In genomic region chr2:138267902-138268254, GRCh38 we compare ENCODE assay signal across 1 cellular context.
A peak's percentile ranks its signal among the peaks of the same experiment; 100 is the strongest.
TF ChIP-seq lines count a peak whose summit lies in the region.

No MANE protein-coding gene starts in this region.

TF ChIP-seq in GM12878, 131 proteins besides CTCF, POLR2A, EP300 and RAD21 (continued from another document):
- TF ChIP-seq E2F4 (IDR thresholded peaks at IDR 0.05; ENCODE audit: low read depth, low read length): no peak
- TF ChIP-seq POLR2AphosphoS2 (IDR thresholded peaks at IDR 0.05; ENCODE audit: low read depth, low read length): no peak
- TF ChIP-seq ZBTB11 (CRISPR knock-in tag; IDR thresholded peaks at IDR 0.05): no peak
- TF ChIP-seq CREB1 (IDR thresholded peaks at IDR 0.05; ENCODE audit: low read depth): no peak
- no peak; the same call in 1 of the 2 replicates for TF ChIP-seq BMI1 (IDR thresholded peaks at IDR 0.05; ENCODE audit: borderline replicate concordance)
- TF ChIP-seq IKZF2 (IDR thresholded peaks at IDR 0.05): peak; percentile 58 to 70; a peak in 3 of 4 replicates
- TF ChIP-seq IRF4 (IDR thresholded peaks at IDR 0.05; ENCODE audit: low read depth, low read length): no peak
- no peak for TF ChIP-seq ZZZ3 (IDR thresholded peaks at IDR 0.05; ENCODE audit: control insufficient read depth, insufficient read length, low read depth)
- no peak for TF ChIP-seq JUNB (IDR thresholded peaks at IDR 0.05)
- peak; percentile 88 for TF ChIP-seq MEF2B (IDR thresholded peaks at IDR 0.05; ENCODE audit: partially characterized antibody, poor library complexity, severe bottlenecking)
- peak; percentile 87 for TF ChIP-seq MTA2 (IDR thresholded peaks at IDR 0.05; ENCODE audit: low read depth)
- TF ChIP-seq MEF2A (IDR thresholded peaks at IDR 0.05; ENCODE audit: insufficient read depth, low read depth, low read length): no peak
- TF ChIP-seq HDGF (IDR thresholded peaks at IDR 0.05): no peak
- TF ChIP-seq CBFB (IDR thresholded peaks at IDR 0.05; ENCODE audit: low read depth): no peak
- TF ChIP-seq, protein P1, sequence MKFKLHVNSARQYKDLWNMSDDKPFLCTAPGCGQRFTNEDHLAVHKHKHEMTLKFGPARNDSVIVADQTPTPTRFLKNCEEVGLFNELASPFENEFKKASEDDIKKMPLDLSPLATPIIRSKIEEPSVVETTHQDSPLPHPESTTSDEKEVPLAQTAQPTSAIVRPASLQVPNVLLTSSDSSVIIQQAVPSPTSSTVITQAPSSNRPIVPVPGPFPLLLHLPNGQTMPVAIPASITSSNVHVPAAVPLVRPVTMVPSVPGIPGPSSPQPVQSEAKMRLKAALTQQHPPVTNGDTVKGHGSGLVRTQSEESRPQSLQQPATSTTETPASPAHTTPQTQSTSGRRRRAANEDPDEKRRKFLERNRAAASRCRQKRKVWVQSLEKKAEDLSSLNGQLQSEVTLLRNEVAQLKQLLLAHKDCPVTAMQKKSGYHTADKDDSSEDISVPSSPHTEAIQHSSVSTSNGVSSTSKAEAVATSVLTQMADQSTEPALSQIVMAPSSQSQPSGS (IDR thresholded peaks at IDR 0.05; ENCODE audit: low read length): peak; percentile 46; the same call in 1 of the 2 replicates
- no peak for TF ChIP-seq ASH2L (IDR thresholded peaks at IDR 0.05; ENCODE audit: borderline replicate concordance, low read depth)
- no peak for TF ChIP-seq RBBP5 (conservative IDR thresholded peaks at IDR 0.05)
- no peak for TF ChIP-seq SIN3A (IDR thresholded peaks at IDR 0.05; ENCODE audit: low read depth, low read length)
- TF ChIP-seq RCOR1 (conservative IDR thresholded peaks at IDR 0.05; ENCODE audit: low read depth, low read length): 0 out of 2 replicates have a peak, but pooled peaks have one; percentile 18
- no peak for TF ChIP-seq LARP7 (IDR thresholded peaks at IDR 0.05)
- no peak for TF ChIP-seq RAD51 (IDR thresholded peaks at IDR 0.05)
- TF ChIP-seq EED (IDR thresholded peaks at IDR 0.05; ENCODE audit: low read depth): no peak
- TF ChIP-seq RB1 (IDR thresholded peaks at IDR 0.05; ENCODE audit: borderline replicate concordance): no peak
- TF ChIP-seq, protein P2, sequence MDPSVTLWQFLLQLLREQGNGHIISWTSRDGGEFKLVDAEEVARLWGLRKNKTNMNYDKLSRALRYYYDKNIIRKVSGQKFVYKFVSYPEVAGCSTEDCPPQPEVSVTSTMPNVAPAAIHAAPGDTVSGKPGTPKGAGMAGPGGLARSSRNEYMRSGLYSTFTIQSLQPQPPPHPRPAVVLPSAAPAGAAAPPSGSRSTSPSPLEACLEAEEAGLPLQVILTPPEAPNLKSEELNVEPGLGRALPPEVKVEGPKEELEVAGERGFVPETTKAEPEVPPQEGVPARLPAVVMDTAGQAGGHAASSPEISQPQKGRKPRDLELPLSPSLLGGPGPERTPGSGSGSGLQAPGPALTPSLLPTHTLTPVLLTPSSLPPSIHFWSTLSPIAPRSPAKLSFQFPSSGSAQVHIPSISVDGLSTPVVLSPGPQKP (IDR thresholded peaks at IDR 0.05; ENCODE audit: low read depth, low read length): no peak
- TF ChIP-seq, protein P3, sequence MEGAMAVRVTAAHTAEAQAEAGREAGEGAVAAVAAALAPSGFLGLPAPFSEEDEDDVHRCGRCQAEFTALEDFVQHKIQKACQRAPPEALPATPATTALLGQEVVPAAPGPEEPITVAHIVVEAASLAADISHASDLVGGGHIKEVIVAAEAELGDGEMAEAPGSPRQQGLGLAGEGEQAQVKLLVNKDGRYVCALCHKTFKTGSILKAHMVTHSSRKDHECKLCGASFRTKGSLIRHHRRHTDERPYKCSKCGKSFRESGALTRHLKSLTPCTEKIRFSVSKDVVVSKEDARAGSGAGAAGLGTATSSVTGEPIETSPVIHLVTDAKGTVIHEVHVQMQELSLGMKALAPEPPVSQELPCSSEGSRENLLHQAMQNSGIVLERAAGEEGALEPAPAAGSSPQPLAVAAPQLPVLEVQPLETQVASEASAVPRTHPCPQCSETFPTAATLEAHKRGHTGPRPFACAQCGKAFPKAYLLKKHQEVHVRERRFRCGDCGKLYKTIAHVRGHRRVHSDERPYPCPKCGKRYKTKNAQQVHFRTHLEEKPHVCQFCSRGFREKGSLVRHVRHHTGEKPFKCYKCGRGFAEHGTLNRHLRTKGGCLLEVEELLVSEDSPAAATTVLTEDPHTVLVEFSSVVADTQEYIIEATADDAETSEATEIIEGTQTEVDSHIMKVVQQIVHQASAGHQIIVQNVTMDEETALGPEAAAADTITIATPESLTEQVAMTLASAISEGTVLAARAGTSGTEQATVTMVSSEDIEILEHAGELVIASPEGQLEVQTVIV (IDR thresholded peaks at IDR 0.05; ENCODE audit: borderline replicate concordance, partially characterized antibody): no peak
- no peak for TF ChIP-seq SMARCA5 (IDR thresholded peaks at IDR 0.05)
- peak; percentile 6; the same call in 1 of the 2 replicates for TF ChIP-seq MXI1 (IDR thresholded peaks at IDR 0.05; ENCODE audit: low read depth, low read length)
- TF ChIP-seq ESRRA (IDR thresholded peaks at IDR 0.05; ENCODE audit: low read length): no peak
- peak; percentile 43 for TF ChIP-seq IKZF1 (conservative IDR thresholded peaks at IDR 0.05)
- no peak for TF ChIP-seq ZBTB33 (IDR thresholded peaks at IDR 0.05)
- peak; percentile 55; the same call in 1 of the 2 replicates for TF ChIP-seq RELB (IDR thresholded peaks at IDR 0.05; ENCODE audit: low read depth)
- TF ChIP-seq SUPT20H (IDR thresholded peaks at IDR 0.05; ENCODE audit: borderline replicate concordance, control insufficient read depth, low read depth, low read length): no peak
- TF ChIP-seq EZH2 (IDR thresholded peaks at IDR 0.05; ENCODE audit: borderline replicate concordance, control insufficient read depth, low read depth, low read length): no peak
- TF ChIP-seq TBL1XR1 (IDR thresholded peaks at IDR 0.05; ENCODE audit: low read depth, low read length): no peak
- TF ChIP-seq CUX1 (IDR thresholded peaks at IDR 0.05; ENCODE audit: insufficient replicate concordance, low read depth, low read length): no peak
- TF ChIP-seq PML (IDR thresholded peaks at IDR 0.05; ENCODE audit: low read length): no peak
- no peak for TF ChIP-seq NR2F1 (conservative IDR thresholded peaks at IDR 0.05)
- TF ChIP-seq NR2C1 (IDR thresholded peaks at IDR 0.05): no peak
